Comparison of ENCODE assay signal across 24 cellular contexts in genomic region chr10:99995713-99996112, GRCh38. TPM values are rescaled to one million over a fixed set of nuclear protein-coding genes. Genes with fewer than 3 reads are reported as not detected.
DNase-seq lines count a peak whose midpoint lies in the region; ATAC-seq and TF ChIP-seq lines count a peak whose summit lies in the region.
"Had no signal": no experiment of that assay in that cellular context is flagged by ENCODE, and none has a peak within 500 bp of the region (broad histone marks: within the 10 kb centered on the region; RNA-seq: fewer than 3 reads in every experiment).

No MANE protein-coding gene starts in this region.

- no peak for TF ChIP-seq EP300 in transverse colon (IDR thresholded peaks at IDR 0.05; ENCODE audit: low read depth)

- intact Hi-C loops in activated naive CD4-positive, alpha-beta T cell treated with anti-CD3 and anti-CD28 coated beads for 36 hours (cut with micrococcal nuclease): no loop called here
- intact Hi-C loops in naive thymus-derived CD4-positive, alpha-beta T cell (cut with micrococcal nuclease): loop anchor here in 1 of 2 donors (2.0 kb wide), 1 partner anchor 13 kb away; the partner anchor contains the start of gene DNMBP
- intact Hi-C loops in transverse colon (cut with DNase I; ENCODE audit: low total_unique reads): no loop called here

- H3K27ac ChIP-seq in naive thymus-derived CD4-positive, alpha-beta T cell (ENCODE audit: low read depth, low read length): no peak overlapping the region
- H3K27ac ChIP-seq in transverse colon: peak overlapping the region in 1 of 4 donors; percentile 31
- H3K27ac ChIP-seq: A549, KMS-11, SJCRH30 had no signal

- DNase-seq in activated naive CD4-positive, alpha-beta T cell treated with anti-CD3 and anti-CD28 coated beads, Interleukin-2, amount 50 U/mL, for 72 hours (ENCODE audit: low spot score in 2 of 2): no peak
- no peak for DNase-seq in activated naive CD4-positive, alpha-beta T cell treated with anti-CD3 and anti-CD28 coated beads for 36 hours
- DNase-seq in T-helper 17 cell (no peak), transverse colon (peak; percentile 20)
- DNase-seq in naive thymus-derived CD4-positive, alpha-beta T cell: no peak
- DNase-seq in stimulated activated CD4-positive, alpha-beta T cell treated with anti-CD3 and anti-CD28 coated beads, Interleukin-4, amount 100 ng/mL, for 4 hours: no peak
- DNase-seq: activated CD4-positive, alpha-beta memory T cell treated with anti-CD3 and anti-CD28 coated beads for 36 hours; activated T-cell treated with anti-CD3 and anti-CD28 coated beads, Interleukin-2, amount 50 U/mL, for 1 hour; aorta; CD4-positive, alpha-beta memory T cell; cerebellar nuclear complex; effector CD8-positive, alpha-beta T cell; midbrain; NCI-H1930; NCI-H226; SJCRH30; T-helper 2 cell; uterus had no signal

- no peaks in the 10 kb centered on the region for H3K36me3 ChIP-seq in naive thymus-derived CD4-positive, alpha-beta T cell (ENCODE audit: control insufficient read depth in 2 of 3, insufficient read depth in 3 of 3, low read length in 3 of 3)
- H3K36me3 ChIP-seq in transverse colon: no peaks in the 10 kb centered on the region
- H3K36me3 ChIP-seq: esophagus muscularis mucosa, SJCRH30, uterus had no signal

- no peaks in the 10 kb centered on the region for H3K4me1 ChIP-seq in naive thymus-derived CD4-positive, alpha-beta T cell (ENCODE audit: control insufficient read depth in 2 of 2, insufficient read depth in 2 of 2, low read length in 2 of 2)
- H3K4me1 ChIP-seq in transverse colon: peaks cover 3 to 56% (median 34%) of the 10 kb centered on the region in 4 donors

- ATAC-seq in activated naive CD4-positive, alpha-beta T cell treated with anti-CD3 and anti-CD28 coated beads, Interleukin-2, amount 50 U/mL, for 72 hours: no peak
- no peak for ATAC-seq in T-helper 17 cell
- no peak for ATAC-seq in naive thymus-derived CD4-positive, alpha-beta T cell
- no peak for ATAC-seq in GM21526 (IDR thresholded peaks at IDR 0.05; ENCODE audit: low FRiP score, unreplicated experiment)
- ATAC-seq in HG03159 (IDR thresholded peaks at IDR 0.05; ENCODE audit: unreplicated experiment): no peak
- ATAC-seq: A549, WTC11 had no signal

- peak overlapping the region; percentile 16 to 20 for H3K27ac Mint-ChIP-seq in activated naive CD4-positive, alpha-beta T cell treated with anti-CD3 and anti-CD28 coated beads, Interleukin-2, amount 50 U/mL, for 72 hours
- H3K27ac Mint-ChIP-seq in activated naive CD4-positive, alpha-beta T cell treated with anti-CD3 and anti-CD28 coated beads for 36 hours: no peak overlapping the region
- peak overlapping the region; percentile 59 for H3K27ac Mint-ChIP-seq in T-helper 17 cell
- H3K27ac Mint-ChIP-seq in naive thymus-derived CD4-positive, alpha-beta T cell: peak overlapping the region in 5 of 9 donors; percentile 2 to 82 (median 33)
- H3K27ac Mint-ChIP-seq: activated CD4-positive, alpha-beta memory T cell treated with anti-CD3 and anti-CD28 coated beads for 36 hours; CD4-positive, alpha-beta memory T cell had no signal

- H3K27me3 Mint-ChIP-seq in activated naive CD4-positive, alpha-beta T cell treated with anti-CD3 and anti-CD28 coated beads for 36 hours (ENCODE audit: low read depth): no peaks in the 10 kb centered on the region
- peaks cover 5% of the 10 kb centered on the region for H3K27me3 Mint-ChIP-seq in T-helper 17 cell
- H3K27me3 Mint-ChIP-seq in naive thymus-derived CD4-positive, alpha-beta T cell: no peaks in the 10 kb centered on the region
- H3K27me3 Mint-ChIP-seq: CD4-positive, alpha-beta memory T cell had no signal

- no peak overlapping the region for H3K4me3 Mint-ChIP-seq in activated naive CD4-positive, alpha-beta T cell treated with anti-CD3 and anti-CD28 coated beads for 36 hours
- H3K4me3 Mint-ChIP-seq in T-helper 17 cell: no peak overlapping the region
- H3K4me3 Mint-ChIP-seq in naive thymus-derived CD4-positive, alpha-beta T cell: no peak overlapping the region
- H3K4me3 Mint-ChIP-seq: activated CD4-positive, alpha-beta memory T cell treated with anti-CD3 and anti-CD28 coated beads for 36 hours; WTC11 had no signal

- TF ChIP-seq CTCF in transverse colon (IDR thresholded peaks at IDR 0.05): no peak

- H3K27me3 ChIP-seq in naive thymus-derived CD4-positive, alpha-beta T cell (ENCODE audit: control insufficient read depth in 2 of 2, insufficient read depth in 2 of 2, low read length in 2 of 2): no peaks in the 10 kb centered on the region
- no peaks in the 10 kb centered on the region for H3K27me3 ChIP-seq in transverse colon
- H3K27me3 ChIP-seq: esophagus muscularis mucosa, SJCRH30, uterus had no signal

- H3K36me3 Mint-ChIP-seq in activated naive CD4-positive, alpha-beta T cell treated with anti-CD3 and anti-CD28 coated beads, Interleukin-2, amount 50 U/mL, for 72 hours: peaks cover 0 to 5% of the 10 kb centered on the region in 2 donors
- H3K36me3 Mint-ChIP-seq in activated naive CD4-positive, alpha-beta T cell treated with anti-CD3 and anti-CD28 coated beads for 36 hours (ENCODE audit: low read depth): no peaks in the 10 kb centered on the region
- no peaks in the 10 kb centered on the region for H3K36me3 Mint-ChIP-seq in T-helper 17 cell (ENCODE audit: low read depth)
- H3K36me3 Mint-ChIP-seq in naive thymus-derived CD4-positive, alpha-beta T cell: peaks cover 0 to 10% (median 4%) of the 10 kb centered on the region in 5 donors
- H3K36me3 Mint-ChIP-seq: WTC11 had no signal

- in situ Hi-C loops in transverse colon (cut with MboI; ENCODE audit: low pct_ligation_motif_present in 1 of 4, low pct_unique_long_range_greater_than_20kb in 1 of 4, low sequenced_read_pairs in 3 of 4): no loop called here

- POLR2A ChIA-PET in naive thymus-derived CD4-positive, alpha-beta T cell (lab: Charles Lee): no interaction called here

- peaks cover 19% of the 10 kb centered on the region for H3K4me1 Mint-ChIP-seq in activated naive CD4-positive, alpha-beta T cell treated with anti-CD3 and anti-CD28 coated beads for 36 hours (ENCODE audit: low read depth)
- peaks cover 17% of the 10 kb centered on the region for H3K4me1 Mint-ChIP-seq in T-helper 17 cell
- H3K4me1 Mint-ChIP-seq in naive thymus-derived CD4-positive, alpha-beta T cell: peaks cover 16 to 27% (median 20%) of the 10 kb centered on the region in 7 donors

- no peaks in the 10 kb centered on the region for H3K9me3 Mint-ChIP-seq in activated naive CD4-positive, alpha-beta T cell treated with anti-CD3 and anti-CD28 coated beads, Interleukin-2, amount 50 U/mL, for 72 hours
- no peaks in the 10 kb centered on the region for H3K9me3 Mint-ChIP-seq in activated naive CD4-positive, alpha-beta T cell treated with anti-CD3 and anti-CD28 coated beads for 36 hours
- no peaks in the 10 kb centered on the region for H3K9me3 Mint-ChIP-seq in naive thymus-derived CD4-positive, alpha-beta T cell
- H3K9me3 Mint-ChIP-seq: activated CD4-positive, alpha-beta memory T cell treated with anti-CD3 and anti-CD28 coated beads for 36 hours; CD4-positive, alpha-beta memory T cell; WTC11 had no signal

- CTCF ChIA-PET in activated naive CD4-positive, alpha-beta T cell treated with anti-CD3 and anti-CD28 coated beads for 36 hours (lab: Charles Lee): interaction anchor here (0.7 to 3.1 kb wide), 4 partner anchors 11 to 149 kb away, joined by 3 to 16 read pairs (median 6); partner anchors contain the start of gene DNMBP
- CTCF ChIA-PET in naive thymus-derived CD4-positive, alpha-beta T cell (lab: Charles Lee): interaction anchor here (1.7 kb wide), 1 partner anchor 14 kb away, joined by 3 read pairs; the partner anchor contains the start of gene DNMBP

- no peak for TF ChIP-seq POLR2A in transverse colon (IDR thresholded peaks at IDR 0.05)

- WGBS in transverse colon (ENCODE audit: low coverage in 1 of 2), 2 donors: 34 to 49% methylated on average over 3 of the region's 3 CpGs

- H3K4me3 ChIP-seq in naive thymus-derived CD4-positive, alpha-beta T cell (ENCODE audit: low read length): no peak overlapping the region
- H3K4me3 ChIP-seq in transverse colon: no peak overlapping the region
- H3K4me3 ChIP-seq: A549, esophagus muscularis mucosa, SJCRH30, uterus had no signal

- H3K9me3 ChIP-seq in T-helper 17 cell (ENCODE audit: control insufficient read depth, low read length, poor library complexity, severe bottlenecking) (no peaks in the 10 kb centered on the region), transverse colon (no peaks in the 10 kb centered on the region)
- H3K9me3 ChIP-seq in naive thymus-derived CD4-positive, alpha-beta T cell (ENCODE audit: control insufficient read depth in 2 of 3, low read length in 3 of 3): no peaks in the 10 kb centered on the region
- H3K9me3 ChIP-seq: A549, esophagus muscularis mucosa, SJCRH30, uterus had no signal

RNA-seq across cellular contexts. Expression of gene DNMBP, which starts 14.0 kb away (rescaled TPM):
- 1 to 10 TPM; 3.2 to 3.4 TPM for total RNA-seq in activated naive CD4-positive, alpha-beta T cell treated with anti-CD3 and anti-CD28 coated beads, Interleukin-2, amount 50 U/mL, for 72 hours
- total RNA-seq in activated naive CD4-positive, alpha-beta T cell treated with anti-CD3 and anti-CD28 coated beads for 36 hours: 1 to 10 TPM; 2.2 to 2.4 TPM
- total RNA-seq in T-helper 17 cell (1 to 10 TPM; 2.1 to 2.5 TPM), transverse colon (10 to 100 TPM; 38.5 to 68.5 (median 48.0) TPM)
- 1 to 10 TPM; 2.8 to 8.5 (median 4.4) TPM for total RNA-seq in naive thymus-derived CD4-positive, alpha-beta T cell
- polyA plus RNA-seq in naive thymus-derived CD4-positive, alpha-beta T cell: under 1 TPM; 0.40 to 0.94 TPM

Comparison
In these comparisons a context has a peak if more than half of its experiments do, and no peak if none do; other contexts are left out.
1. RNA of gene DNMBP, which starts 14.0 kb away (total RNA-seq): 38.5 to 68.5 TPM in transverse colon; 2.8 to 8.5 TPM in naive thymus-derived CD4-positive, alpha-beta T cell, 3.2 to 3.4 TPM in activated naive CD4-positive, alpha-beta T cell treated with anti-CD3 and anti-CD28 coated beads, Interleukin-2, amount 50 U/mL, for 72 hours, 2.1 to 2.5 TPM in T-helper 17 cell and 2.2 to 2.4 TPM in activated naive CD4-positive, alpha-beta T cell treated with anti-CD3 and anti-CD28 coated beads for 36 hours; every median in the first group is over 4 times any median in the second.